Comparison of ENCODE assay signal across 28 cellular contexts in genomic region chrX:152892999-152893605, GRCh38.
"Had no signal": no experiment of that assay in that cellular context is flagged by ENCODE, and none has a peak within 500 bp of the region (broad histone marks: within the 10 kb centered on the region; RNA-seq: fewer than 3 reads in every experiment).

No MANE protein-coding gene starts in this region.

- H3K9me3 ChIP-seq: esophagus muscularis mucosa, neutrophil, ovary, right lobe of liver, uterus had no signal

- H3K4me3 ChIP-seq: esophagus muscularis mucosa, hepatocyte, ovary, right lobe of liver, skin epidermis, uterus had no signal

- H3K79me2 ChIP-seq: hepatocyte had no signal

- H2AFZ ChIP-seq: hepatocyte had no signal

- H3K4me2 ChIP-seq: hepatocyte had no signal

- H3K36me3 Mint-ChIP-seq: activated naive CD4-positive, alpha-beta T cell treated with anti-CD3 and anti-CD28 coated beads, Interleukin-2, amount 10 ng/mL, durations not matched to agents 7 days and 5 days; activated naive CD8-positive, alpha-beta T cell treated with anti-CD3 and anti-CD28 coated beads, Interleukin-2, amount 10 ng/mL, durations not matched to agents 7 days and 5 days; natural killer cell; stimulated activated effector memory CD8-positive, alpha-beta T cell treated with anti-CD3 and anti-CD28 coated beads, Interleukin-12 subunit alpha, Interleukin-12 subunit beta, amount 100 ng/mL, for 72 hours; type B pancreatic cell had no signal

- H3K4me1 Mint-ChIP-seq: activated CD4-positive, alpha-beta memory T cell treated with anti-CD3 and anti-CD28 coated beads, Interleukin-2, amount 10 ng/mL, durations not matched to agents 7 days and 5 days; activated CD4-positive, alpha-beta T cell treated with anti-CD3 and anti-CD28 coated beads, Interleukin-2, amount 10 ng/mL, durations not matched to agents 7 days and 5 days; activated naive CD4-positive, alpha-beta T cell treated with anti-CD3 and anti-CD28 coated beads, Interleukin-2, amount 10 ng/mL, durations not matched to agents 7 days and 5 days; activated naive CD8-positive, alpha-beta T cell treated with anti-CD3 and anti-CD28 coated beads, Interleukin-2, amount 10 ng/mL, durations not matched to agents 7 days and 5 days; natural killer cell; stimulated activated effector memory CD8-positive, alpha-beta T cell treated with anti-CD3 and anti-CD28 coated beads, Interleukin-12 subunit alpha, Interleukin-12 subunit beta, amount 100 ng/mL, for 72 hours; stimulated activated naive CD8-positive, alpha-beta T cell treated with anti-CD3 and anti-CD28 coated beads, Interleukin-15, amount 100 ng/mL, for 72 hours had no signal

- H3K27ac ChIP-seq: brain microvascular endothelial cell, esophagus muscularis mucosa, hepatocyte, neutrophil, ovary, right lobe of liver, uterus had no signal

- DNase-seq: activated CD4-positive, alpha-beta memory T cell treated with anti-CD3 and anti-CD28 coated beads, Interleukin-2, amount 10 ng/mL, durations not matched to agents 7 days and 5 days; activated CD4-positive, alpha-beta T cell treated with anti-CD3 and anti-CD28 coated beads for 1 hour; activated CD4-positive, alpha-beta T cell treated with anti-CD3 and anti-CD28 coated beads, Interleukin-2, amount 10 ng/mL, durations not matched to agents 7 days and 5 days; activated CD8-positive, alpha-beta memory T cell treated with anti-CD3 and anti-CD28 coated beads, Interleukin-2, amount 50 U/mL, for 48 hours; activated gamma-delta T cell; activated naive CD4-positive, alpha-beta T cell treated with anti-CD3 and anti-CD28 coated beads, Interleukin-2, amount 10 ng/mL, durations not matched to agents 7 days and 5 days; activated naive CD8-positive, alpha-beta T cell treated with anti-CD3 and anti-CD28 coated beads, Interleukin-2, amount 10 ng/mL, durations not matched to agents 7 days and 5 days; activated T-cell treated with anti-CD3 and anti-CD28 coated beads, Interleukin-2, amount 50 U/mL, for 24 hours; brain microvascular endothelial cell; caudate nucleus; foreskin melanocyte; left colon; natural killer cell; stimulated activated CD4-positive, alpha-beta T cell treated with anti-CD3 and anti-CD28 coated beads, Interleukin-4, amount 100 ng/mL, for 24 hours; stimulated activated naive CD8-positive, alpha-beta T cell treated with anti-CD3 and anti-CD28 coated beads, Interleukin-15, amount 100 ng/mL, for 72 hours; substantia nigra; T1000; uterus had no signal

- H3K9me3 Mint-ChIP-seq: activated CD4-positive, alpha-beta memory T cell treated with anti-CD3 and anti-CD28 coated beads, Interleukin-2, amount 10 ng/mL, durations not matched to agents 7 days and 5 days; activated CD4-positive, alpha-beta T cell treated with anti-CD3 and anti-CD28 coated beads, Interleukin-2, amount 10 ng/mL, durations not matched to agents 7 days and 5 days; activated naive CD4-positive, alpha-beta T cell treated with anti-CD3 and anti-CD28 coated beads, Interleukin-2, amount 10 ng/mL, durations not matched to agents 7 days and 5 days; activated naive CD8-positive, alpha-beta T cell treated with anti-CD3 and anti-CD28 coated beads, Interleukin-2, amount 10 ng/mL, durations not matched to agents 7 days and 5 days; activated T-cell treated with anti-CD3 and anti-CD28 coated beads, Interleukin-2, amount 50 U/mL, for 24 hours; natural killer cell; stimulated activated effector memory CD8-positive, alpha-beta T cell treated with anti-CD3 and anti-CD28 coated beads, Interleukin-12 subunit alpha, Interleukin-12 subunit beta, amount 100 ng/mL, for 72 hours; stimulated activated naive CD8-positive, alpha-beta T cell treated with anti-CD3 and anti-CD28 coated beads, Interleukin-15, amount 100 ng/mL, for 72 hours; T-helper 1 cell treated with Interleukin-12 subunit alpha and Interleukin-12 subunit beta and Interleukin-4 antibody, amounts not matched to agents 30 μg/mL and 1 μg/mL, for 36 hours; type B pancreatic cell had no signal

- H3K4me1 ChIP-seq: right lobe of liver, uterus had no signal

- H3K27ac Mint-ChIP-seq: activated CD4-positive, alpha-beta memory T cell treated with anti-CD3 and anti-CD28 coated beads, Interleukin-2, amount 10 ng/mL, durations not matched to agents 7 days and 5 days; activated CD4-positive, alpha-beta T cell treated with anti-CD3 and anti-CD28 coated beads, Interleukin-2, amount 10 ng/mL, durations not matched to agents 7 days and 5 days; activated naive CD4-positive, alpha-beta T cell treated with anti-CD3 and anti-CD28 coated beads, Interleukin-2, amount 10 ng/mL, durations not matched to agents 7 days and 5 days; activated naive CD8-positive, alpha-beta T cell treated with anti-CD3 and anti-CD28 coated beads, Interleukin-2, amount 10 ng/mL, durations not matched to agents 7 days and 5 days; activated T-cell treated with anti-CD3 and anti-CD28 coated beads, Interleukin-2, amount 50 U/mL, for 24 hours; natural killer cell; progenitor cell of endocrine pancreas; stimulated activated effector memory CD8-positive, alpha-beta T cell treated with anti-CD3 and anti-CD28 coated beads, Interleukin-12 subunit alpha, Interleukin-12 subunit beta, amount 100 ng/mL, for 72 hours; T-helper 1 cell treated with Interleukin-12 subunit alpha and Interleukin-12 subunit beta and Interleukin-4 antibody, amounts not matched to agents 30 μg/mL and 1 μg/mL, for 36 hours; type B pancreatic cell had no signal

- H3K36me3 ChIP-seq: brain microvascular endothelial cell, esophagus muscularis mucosa, neutrophil, ovary, right lobe of liver, uterus had no signal

- H3K4me3 Mint-ChIP-seq: activated CD4-positive, alpha-beta memory T cell treated with anti-CD3 and anti-CD28 coated beads, Interleukin-2, amount 10 ng/mL, durations not matched to agents 7 days and 5 days; activated CD4-positive, alpha-beta T cell treated with anti-CD3 and anti-CD28 coated beads, Interleukin-2, amount 10 ng/mL, durations not matched to agents 7 days and 5 days; activated naive CD4-positive, alpha-beta T cell treated with anti-CD3 and anti-CD28 coated beads, Interleukin-2, amount 10 ng/mL, durations not matched to agents 7 days and 5 days; activated naive CD8-positive, alpha-beta T cell treated with anti-CD3 and anti-CD28 coated beads, Interleukin-2, amount 10 ng/mL, durations not matched to agents 7 days and 5 days; activated T-cell treated with anti-CD3 and anti-CD28 coated beads, Interleukin-2, amount 50 U/mL, for 24 hours; natural killer cell; stimulated activated effector memory CD8-positive, alpha-beta T cell treated with anti-CD3 and anti-CD28 coated beads, Interleukin-12 subunit alpha, Interleukin-12 subunit beta, amount 100 ng/mL, for 72 hours; stimulated activated naive CD8-positive, alpha-beta T cell treated with anti-CD3 and anti-CD28 coated beads, Interleukin-15, amount 100 ng/mL, for 72 hours; T-helper 1 cell treated with Interleukin-12 subunit alpha and Interleukin-12 subunit beta and Interleukin-4 antibody, amounts not matched to agents 30 μg/mL and 1 μg/mL, for 36 hours; type B pancreatic cell had no signal

- H3K27me3 ChIP-seq: brain microvascular endothelial cell, hepatocyte, ovary, right lobe of liver, uterus had no signal

- ATAC-seq: left colon; natural killer cell; right lobe of liver; stimulated activated effector memory CD8-positive, alpha-beta T cell treated with anti-CD3 and anti-CD28 coated beads, Interleukin-12 subunit alpha, Interleukin-12 subunit beta, amount 100 ng/mL, for 72 hours; stimulated activated naive CD8-positive, alpha-beta T cell treated with anti-CD3 and anti-CD28 coated beads, Interleukin-15, amount 100 ng/mL, for 72 hours had no signal
